In the genomic region with DNA sequence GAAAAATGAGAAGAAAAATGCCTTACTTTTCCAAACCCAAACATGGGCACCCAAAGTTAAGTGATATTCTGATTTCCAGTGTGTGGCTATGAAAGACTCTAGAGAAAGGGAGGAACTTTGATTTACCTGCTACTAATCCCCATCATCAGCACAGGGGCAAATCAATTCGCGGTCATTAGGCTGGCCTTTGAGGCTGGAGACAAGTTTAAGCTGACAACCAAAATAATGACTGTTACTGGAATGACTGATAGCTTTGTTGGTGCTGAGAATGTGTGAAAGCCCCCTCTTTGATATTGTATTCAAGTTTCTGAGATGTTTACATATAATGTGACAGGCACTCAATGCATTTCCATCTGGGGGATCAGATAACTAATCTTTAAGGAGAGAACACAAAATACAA, we compare ENCODE assay signal across 10 cellular contexts. TPM values are rescaled to one million over a fixed set of nuclear protein-coding genes. Genes with fewer than 3 reads are reported as not detected.
"Had no signal": no experiment of that assay in that cellular context is flagged by ENCODE, and none has a peak within 500 bp of the region (broad histone marks: within the 10 kb centered on the region; RNA-seq: fewer than 3 reads in every experiment).

No MANE protein-coding gene starts in this region.

- H2AFZ ChIP-seq: GM23248 had no signal

- H3K9ac ChIP-seq: GM23248 had no signal

- ATAC-seq: HCT116, K562 had no signal

- H3K4me3 Mint-ChIP-seq: HFFc6 had no signal

- H3K27ac ChIP-seq: GM23248 had no signal

- H3K4me3 ChIP-seq: GM23248, HAP-1, K562 had no signal

- H3K9me3 Mint-ChIP-seq: HFFc6 had no signal

- DNase-seq: GM23248, GOT3, H7, HFFc6, IMR-90, KG1 had no signal

- H3K36me3 ChIP-seq: HAP-1 had no signal

- H3K9me3 ChIP-seq: HAP-1 had no signal

- H3K27ac Mint-ChIP-seq: HFFc6 had no signal

RNA-seq across cellular contexts. Expression of a gene that starts 12.5 kb away (rescaled TPM):
- total RNA-seq: H7, HT-29, K562 had no signal
- polyA plus RNA-seq: K562 had no signal
